In genomic region chrX:107470971-107471370, GRCh38 we compare ENCODE assay signal across 1 cellular context.
TF ChIP-seq lines count a peak whose summit lies in the region.

No MANE protein-coding gene starts in this region.

TF ChIP-seq in H1, 55 proteins besides CTCF, POLR2A, EP300 and RAD21:
- no peak for TF ChIP-seq POU5F1 (IDR thresholded peaks at IDR 0.05; ENCODE audit: low read depth, low read length)
- no peak for TF ChIP-seq SIRT6 (IDR thresholded peaks at IDR 0.05; ENCODE audit: low read length)
- no peak for TF ChIP-seq MAX (IDR thresholded peaks at IDR 0.05)
- no peak for TF ChIP-seq SAP30 (IDR thresholded peaks at IDR 0.05; ENCODE audit: insufficient read depth, insufficient replicate concordance, low read length)
- TF ChIP-seq CHD2 (IDR thresholded peaks at IDR 0.05; ENCODE audit: low read length) = no peak
- TF ChIP-seq CHD7 (IDR thresholded peaks at IDR 0.05; ENCODE audit: insufficient replicate concordance, low read length) = no peak
- no peak for TF ChIP-seq CREB1 (IDR thresholded peaks at IDR 0.05)
- TF ChIP-seq RNF2 (IDR thresholded peaks at IDR 0.05; ENCODE audit: borderline replicate concordance, low read depth, low read length, missing control alignments, poor library complexity, severe bottlenecking) = no peak
- TF ChIP-seq BRCA1 (IDR thresholded peaks at IDR 0.05; ENCODE audit: low read depth, low read length) = no peak
- TF ChIP-seq BCL11A (IDR thresholded peaks at IDR 0.05; ENCODE audit: low read depth in 2 of 2, low read length in 2 of 2) = no peak
- no peak for TF ChIP-seq TBP (IDR thresholded peaks at IDR 0.05; ENCODE audit: low read depth, low read length)
- TF ChIP-seq RFX5 (IDR thresholded peaks at IDR 0.05; ENCODE audit: borderline replicate concordance, low read depth, low read length) = no peak
- TF ChIP-seq GABPA (IDR thresholded peaks at IDR 0.05; ENCODE audit: borderline replicate concordance, insufficient read depth, low read length) = no peak
- TF ChIP-seq, protein P1, sequence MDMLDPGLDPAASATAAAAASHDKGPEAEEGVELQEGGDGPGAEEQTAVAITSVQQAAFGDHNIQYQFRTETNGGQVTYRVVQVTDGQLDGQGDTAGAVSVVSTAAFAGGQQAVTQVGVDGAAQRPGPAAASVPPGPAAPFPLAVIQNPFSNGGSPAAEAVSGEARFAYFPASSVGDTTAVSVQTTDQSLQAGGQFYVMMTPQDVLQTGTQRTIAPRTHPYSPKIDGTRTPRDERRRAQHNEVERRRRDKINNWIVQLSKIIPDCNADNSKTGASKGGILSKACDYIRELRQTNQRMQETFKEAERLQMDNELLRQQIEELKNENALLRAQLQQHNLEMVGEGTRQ (IDR thresholded peaks at IDR 0.05; ENCODE audit: low read length) = no peak
- TF ChIP-seq SP2 (IDR thresholded peaks at IDR 0.05; ENCODE audit: low read length) = no peak
- no peak for TF ChIP-seq ATF3 (IDR thresholded peaks at IDR 0.05; ENCODE audit: insufficient read depth, low read depth, low read length)
- no peak for TF ChIP-seq SP1 (IDR thresholded peaks at IDR 0.05; ENCODE audit: low read depth, low read length)
- no peak for TF ChIP-seq CBX8 (IDR thresholded peaks at IDR 0.05; ENCODE audit: borderline replicate concordance, low read depth, low read length)
- no peak for TF ChIP-seq YY1 (IDR thresholded peaks at IDR 0.05; ENCODE audit: low read depth, low read length)
- TF ChIP-seq MAFK (IDR thresholded peaks at IDR 0.05; ENCODE audit: low read depth, low read length) = no peak
